ENCODE assay signal across 1 cellular context in genomic region chr2:37550197-37550596, GRCh38.
A peak's percentile ranks its signal among the peaks of the same experiment; 100 is the strongest.
TF ChIP-seq lines count a peak whose summit lies in the region.

No MANE protein-coding gene starts in this region.

TF ChIP-seq in GM12878, 131 proteins besides CTCF, POLR2A, EP300 and RAD21 (continued from another document):
- peak; percentile 36; the same call in 1 of the 2 replicates for TF ChIP-seq ZNF384 (IDR thresholded peaks at IDR 0.05; ENCODE audit: borderline replicate concordance, low read depth, low read length)
- 0 out of 2 replicates have a peak, but pooled peaks have one; percentile 37 for TF ChIP-seq IRF4 (IDR thresholded peaks at IDR 0.05; ENCODE audit: low read depth, low read length)
- no peak for TF ChIP-seq USF2 (IDR thresholded peaks at IDR 0.05; ENCODE audit: borderline replicate concordance, low read depth, low read length)
- TF ChIP-seq EED (IDR thresholded peaks at IDR 0.05; ENCODE audit: low read depth), result peak; percentile 75
- TF ChIP-seq ETV6 (conservative IDR thresholded peaks at IDR 0.05 in 1 of 2, IDR thresholded peaks at IDR 0.05 in 1 of 2; ENCODE audit: borderline replicate concordance in 1 of 2, low read depth in 1 of 2), result 0 out of 4 replicates have a peak, but pooled peaks of 1 of the 2 experiments have one; percentile 28
- peak; percentile 77 for TF ChIP-seq NFIC (IDR thresholded peaks at IDR 0.05; ENCODE audit: low read depth, low read length)
- TF ChIP-seq ATF2 (IDR thresholded peaks at IDR 0.05; ENCODE audit: low read length), result no peak
- no peak for TF ChIP-seq REST (IDR thresholded peaks at IDR 0.05; ENCODE audit: low read depth, low read length)
